1 cellular context compared by ENCODE assay signal in the genomic region with DNA sequence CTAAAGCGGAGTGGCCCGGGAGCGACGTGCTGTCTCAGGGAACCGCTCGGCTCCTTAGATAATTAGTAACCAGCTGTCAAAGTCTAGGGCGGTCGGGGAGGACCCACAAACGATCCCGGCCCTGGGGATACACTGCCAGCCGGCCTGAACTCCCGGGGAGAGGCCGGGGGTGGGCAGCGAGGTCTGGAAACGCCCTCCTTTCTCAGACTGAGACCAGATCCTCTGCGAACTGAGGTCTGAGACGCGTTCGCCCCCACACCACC.
TF ChIP-seq lines count a peak whose summit lies in the region.

No MANE protein-coding gene starts in this region.

TF ChIP-seq in SK-N-SH, 30 proteins besides CTCF, POLR2A, EP300 and RAD21 (continued from another document):
- TF ChIP-seq MXI1 (IDR thresholded peaks at IDR 0.05; ENCODE audit: low read depth, low read length) (no peak), JUND (IDR thresholded peaks at IDR 0.05) (no peak)
